Comparison of ENCODE assay signal across 21 cellular contexts in genomic region chrX:133265331-133265730, GRCh38. TPM values are rescaled to one million over a fixed set of nuclear protein-coding genes. Genes with fewer than 3 reads are reported as not detected.
DNase-seq lines count a peak whose midpoint lies in the region; ATAC-seq, FAIRE-seq and TF ChIP-seq lines count a peak whose summit lies in the region.
"Had no signal": no experiment of that assay in that cellular context is flagged by ENCODE, and none has a peak within 500 bp of the region (broad histone marks: within the 10 kb centered on the region; RNA-seq: fewer than 3 reads in every experiment).

No MANE protein-coding gene starts in this region.

- intact Hi-C loops in activated CD8-positive, alpha-beta T cell treated with anti-CD3 and anti-CD28 coated beads for 36 hours (cut with micrococcal nuclease), result no loop called here

- no peak for ATAC-seq in activated CD8-positive, alpha-beta T cell treated with anti-CD3 and anti-CD28 coated beads for 36 hours
- no peak for ATAC-seq in activated CD8-positive, alpha-beta T cell treated with anti-CD3 and anti-CD28 coated beads, Interleukin-2, amount 10 ng/mL, durations not matched to agents 7 days and 5 days
- ATAC-seq in stimulated activated naive B cell treated with anti-CD40 and anti-IgM and Interleukin-4, amounts not matched to agents 10 μg/mL and 1 μg/mL and 100 μg/mL, for 72 hours (replicated peaks), result no peak
- ATAC-seq in GM21723 (IDR thresholded peaks at IDR 0.05; ENCODE audit: unreplicated experiment) (no peak), HG02623 (IDR thresholded peaks at IDR 0.05; ENCODE audit: unreplicated experiment) (no peak)
- ATAC-seq: right cardiac atrium had no signal

- POLR2A ChIA-PET in activated CD8-positive, alpha-beta T cell treated with anti-CD3 and anti-CD28 coated beads for 36 hours (lab: Charles Lee), result no interaction called here
- POLR2A ChIA-PET in activated CD8-positive, alpha-beta T cell treated with anti-CD3 and anti-CD28 coated beads, Interleukin-2, amount 10 ng/mL, durations not matched to agents 7 days and 5 days (lab: Charles Lee), result no interaction called here

- H3K4me1 Mint-ChIP-seq in activated CD8-positive, alpha-beta T cell treated with anti-CD3 and anti-CD28 coated beads for 36 hours (ENCODE audit: low read depth), result no peaks in the 10 kb centered on the region
- H3K4me1 Mint-ChIP-seq in activated CD8-positive, alpha-beta T cell treated with anti-CD3 and anti-CD28 coated beads, Interleukin-2, amount 10 ng/mL, durations not matched to agents 7 days and 5 days (ENCODE audit: low read depth), result no peaks in the 10 kb centered on the region
- peaks cover 34% of the 10 kb centered on the region for H3K4me1 Mint-ChIP-seq in mesothelial cell of epicardium
- no peaks in the 10 kb centered on the region for H3K4me1 Mint-ChIP-seq in stimulated activated naive B cell treated with anti-CD40 and anti-IgM and Interleukin-4, amounts not matched to agents 10 μg/mL and 1 μg/mL and 100 μg/mL, for 72 hours

- H3K36me3 Mint-ChIP-seq in activated CD8-positive, alpha-beta T cell treated with anti-CD3 and anti-CD28 coated beads for 36 hours (ENCODE audit: low read depth), result no peaks in the 10 kb centered on the region
- no peaks in the 10 kb centered on the region for H3K36me3 Mint-ChIP-seq in activated CD8-positive, alpha-beta T cell treated with anti-CD3 and anti-CD28 coated beads, Interleukin-2, amount 10 ng/mL, durations not matched to agents 7 days and 5 days (ENCODE audit: low read depth)
- no peaks in the 10 kb centered on the region for H3K36me3 Mint-ChIP-seq in mesothelial cell of epicardium
- no peaks in the 10 kb centered on the region for H3K36me3 Mint-ChIP-seq in stimulated activated naive B cell treated with anti-CD40 and anti-IgM and Interleukin-4, amounts not matched to agents 10 μg/mL and 1 μg/mL and 100 μg/mL, for 72 hours
- H3K36me3 Mint-ChIP-seq: CD14-positive monocyte had no signal

- peak; percentile 7 for DNase-seq in activated CD8-positive, alpha-beta T cell treated with anti-CD3 and anti-CD28 coated beads for 36 hours
- DNase-seq in activated CD8-positive, alpha-beta T cell treated with anti-CD3 and anti-CD28 coated beads, Interleukin-2, amount 10 ng/mL, durations not matched to agents 7 days and 5 days, result no peak
- DNase-seq in glomerular visceral epithelial cell (ENCODE audit: extremely low spot score), result peak; percentile 2
- peak; percentile 22 to 49 for DNase-seq in mesothelial cell of epicardium (ENCODE audit: low spot score in 2 of 2, unreplicated experiment in 2 of 2)
- peak; percentile 2 for DNase-seq in urothelium cell line (ENCODE audit: low spot score)
- DNase-seq in stimulated activated naive B cell treated with anti-CD40 and anti-IgM and Interleukin-4, amounts not matched to agents 10 μg/mL and 1 μg/mL and 100 μg/mL, for 72 hours, result no peak
- DNase-seq: 8988T; activated CD4-positive, alpha-beta T cell treated with anti-CD3 and anti-CD28 coated beads, Interleukin-2, amount 50 U/mL, for 1 hour; aorta; EL; NCI-H1092; right cardiac atrium; Right ventricle myocardium superior; stimulated activated CD4-positive, alpha-beta T cell treated with anti-CD3 and anti-CD28 coated beads, Interleukin-2, amount 100 ng/mL, for 48 hours had no signal

- CTCF ChIA-PET in activated CD8-positive, alpha-beta T cell treated with anti-CD3 and anti-CD28 coated beads for 36 hours (lab: Charles Lee), result interaction anchor here (0.5 kb wide), 1 partner anchor 48 kb away, joined by 3 read pairs; no protein-coding TSS in a partner anchor
- CTCF ChIA-PET in activated CD8-positive, alpha-beta T cell treated with anti-CD3 and anti-CD28 coated beads, Interleukin-2, amount 10 ng/mL, durations not matched to agents 7 days and 5 days (lab: Charles Lee), result no interaction called here

- FAIRE-seq in urothelium cell line (lab: Jason Lieb, UNC), result no peak
- FAIRE-seq: keratinocyte had no signal

- H3K27ac Mint-ChIP-seq in activated CD8-positive, alpha-beta T cell treated with anti-CD3 and anti-CD28 coated beads for 36 hours, result no peak overlapping the region
- H3K27ac Mint-ChIP-seq in activated CD8-positive, alpha-beta T cell treated with anti-CD3 and anti-CD28 coated beads, Interleukin-2, amount 10 ng/mL, durations not matched to agents 7 days and 5 days, result no peak overlapping the region
- H3K27ac Mint-ChIP-seq in mesothelial cell of epicardium, result peak overlapping the region; percentile 89
- no peak overlapping the region for H3K27ac Mint-ChIP-seq in stimulated activated naive B cell treated with anti-CD40 and anti-IgM and Interleukin-4, amounts not matched to agents 10 μg/mL and 1 μg/mL and 100 μg/mL, for 72 hours
- H3K27ac Mint-ChIP-seq: CD14-positive monocyte had no signal

- no peak overlapping the region for H3K4me3 Mint-ChIP-seq in activated CD8-positive, alpha-beta T cell treated with anti-CD3 and anti-CD28 coated beads for 36 hours
- no peak overlapping the region for H3K4me3 Mint-ChIP-seq in activated CD8-positive, alpha-beta T cell treated with anti-CD3 and anti-CD28 coated beads, Interleukin-2, amount 10 ng/mL, durations not matched to agents 7 days and 5 days
- H3K4me3 Mint-ChIP-seq in mesothelial cell of epicardium, result peak overlapping the region; percentile 53
- H3K4me3 Mint-ChIP-seq in stimulated activated naive B cell treated with anti-CD40 and anti-IgM and Interleukin-4, amounts not matched to agents 10 μg/mL and 1 μg/mL and 100 μg/mL, for 72 hours, result no peak overlapping the region
- H3K4me3 Mint-ChIP-seq: CD14-positive monocyte had no signal

- no peaks in the 10 kb centered on the region for H3K27me3 Mint-ChIP-seq in activated CD8-positive, alpha-beta T cell treated with anti-CD3 and anti-CD28 coated beads for 36 hours
- no peaks in the 10 kb centered on the region for H3K27me3 Mint-ChIP-seq in activated CD8-positive, alpha-beta T cell treated with anti-CD3 and anti-CD28 coated beads, Interleukin-2, amount 10 ng/mL, durations not matched to agents 7 days and 5 days (ENCODE audit: low read depth)
- H3K27me3 Mint-ChIP-seq in mesothelial cell of epicardium (ENCODE audit: low read depth), result no peaks in the 10 kb centered on the region
- peaks cover 0 to 14% of the 10 kb centered on the region in 2 donors for H3K27me3 Mint-ChIP-seq in stimulated activated naive B cell treated with anti-CD40 and anti-IgM and Interleukin-4, amounts not matched to agents 10 μg/mL and 1 μg/mL and 100 μg/mL, for 72 hours

- H3K9me3 Mint-ChIP-seq in activated CD8-positive, alpha-beta T cell treated with anti-CD3 and anti-CD28 coated beads for 36 hours, result no peaks in the 10 kb centered on the region
- H3K9me3 Mint-ChIP-seq in activated CD8-positive, alpha-beta T cell treated with anti-CD3 and anti-CD28 coated beads, Interleukin-2, amount 10 ng/mL, durations not matched to agents 7 days and 5 days (ENCODE audit: insufficient read depth), result no peaks in the 10 kb centered on the region
- H3K9me3 Mint-ChIP-seq in mesothelial cell of epicardium, result peaks cover 3% of the 10 kb centered on the region
- no peaks in the 10 kb centered on the region for H3K9me3 Mint-ChIP-seq in stimulated activated naive B cell treated with anti-CD40 and anti-IgM and Interleukin-4, amounts not matched to agents 10 μg/mL and 1 μg/mL and 100 μg/mL, for 72 hours

- no peak for TF ChIP-seq CTCF in activated CD8-positive, alpha-beta T cell treated with anti-CD3 and anti-CD28 coated beads for 36 hours (IDR thresholded peaks at IDR 0.05)
- no peak for TF ChIP-seq CTCF in mesothelial cell of epicardium (IDR thresholded peaks at IDR 0.05; ENCODE audit: unreplicated experiment)

RNA-seq across cellular contexts. Expression of gene TFDP3, which starts 47.2 kb away (rescaled TPM):
- not detected for total RNA-seq in activated CD8-positive, alpha-beta T cell treated with anti-CD3 and anti-CD28 coated beads for 36 hours
- total RNA-seq in activated CD8-positive, alpha-beta T cell treated with anti-CD3 and anti-CD28 coated beads, Interleukin-2, amount 10 ng/mL, durations not matched to agents 7 days and 5 days, result not detected
- total RNA-seq in mesothelial cell of epicardium, result not detected in 3 replicates
- total RNA-seq: aorta; fibroblast of villous mesenchyme; right cardiac atrium; Right ventricle myocardium superior; T-helper 2 cell treated with Interferon-gamma antibody and Interleukin-4, amounts not matched to agents 100 ng/mL and 5 ng/mL, for 36 hours; upper lobe of left lung had no signal

Comparison
In these comparisons a context has a peak if more than half of its experiments do, and no peak if none do; other contexts are left out.
1. DNase-seq: peak in activated CD8-positive, alpha-beta T cell treated with anti-CD3 and anti-CD28 coated beads for 36 hours (single experiment), glomerular visceral epithelial cell (single experiment), mesothelial cell of epicardium (2 of 2) and urothelium cell line (single experiment); none in activated CD8-positive, alpha-beta T cell treated with anti-CD3 and anti-CD28 coated beads, Interleukin-2, amount 10 ng/mL, durations not matched to agents 7 days and 5 days (single experiment) and stimulated activated naive B cell treated with anti-CD40 and anti-IgM and Interleukin-4, amounts not matched to agents 10 μg/mL and 1 μg/mL and 100 μg/mL, for 72 hours (single experiment).